In the genomic region with DNA sequence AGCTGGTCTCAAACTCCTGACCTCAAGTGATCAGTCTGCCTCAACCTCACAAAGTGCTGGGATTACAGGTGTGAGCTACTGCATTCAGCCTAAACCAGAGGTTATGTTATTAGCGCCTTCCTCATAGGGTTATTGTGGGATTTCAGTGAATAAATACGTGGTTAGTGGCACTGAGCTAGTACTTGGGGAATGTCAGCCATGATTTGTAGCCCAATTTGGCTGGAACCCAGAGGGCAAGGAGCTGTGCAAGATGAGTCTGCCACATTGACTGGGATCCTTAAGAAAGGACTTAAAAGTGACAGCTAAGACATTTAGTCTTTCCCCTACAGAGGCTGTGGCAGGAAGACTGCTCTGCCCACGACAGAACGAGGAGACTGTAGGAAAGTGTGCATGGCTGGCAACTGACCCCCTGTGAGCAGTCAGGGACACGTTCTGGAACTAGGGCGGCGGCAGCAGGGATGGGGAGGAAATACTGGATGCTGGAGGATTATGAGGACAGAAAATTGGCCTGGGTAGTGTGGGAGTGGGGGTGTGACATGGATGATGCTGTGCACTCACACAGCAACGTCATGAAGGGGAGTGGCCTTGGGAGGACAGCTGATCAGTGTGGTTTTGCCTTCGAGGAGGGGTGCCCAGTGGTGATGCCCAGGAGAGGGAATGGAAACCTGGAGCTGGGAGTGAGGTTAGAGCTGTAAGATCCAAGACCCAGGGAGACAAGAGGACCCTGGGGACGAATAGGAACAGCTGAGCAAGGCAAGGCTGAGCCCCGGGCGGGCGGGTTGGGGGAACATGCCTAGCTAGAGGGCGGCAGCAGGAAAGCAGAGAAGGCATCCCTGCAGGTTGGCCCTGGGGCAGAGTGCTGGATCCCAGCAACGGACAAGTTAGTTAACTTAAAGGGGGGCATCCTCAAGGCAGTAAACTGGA, we compare ENCODE assay signal across 8 cellular contexts. TPM values are rescaled to one million over a fixed set of nuclear protein-coding genes. Genes with fewer than 3 reads are reported as not detected.
DNase-seq lines count a peak whose midpoint lies in the region; ATAC-seq and TF ChIP-seq lines count a peak whose summit lies in the region.

No MANE protein-coding gene starts in this region.

- peak; percentile 92 for DNase-seq in AG08395 (ENCODE audit: low spot score)
- peak; percentile 46 for DNase-seq in NCI-H748 treated with DMSO at 0.1 percent for 48 hours (lab: John Stamatoyannopoulos, UW)
- peak; percentile 77 for DNase-seq in activated CD8-positive, alpha-beta memory T cell treated with anti-CD3 and anti-CD28 coated beads, Interleukin-2, amount 50 U/mL, for 48 hours
- DNase-seq in epithelial cell of prostate (ENCODE audit: low read depth, low spot score) = no peak
- DNase-seq in mucosa of descending colon = peak; percentile 58 to 75 (median 69)
- peak; percentile 51 for DNase-seq in stimulated activated naive CD4-positive, alpha-beta T cell treated with Interleukin-2 at 50 U/mL for 16 hours (lab: John Stamatoyannopoulos, UW)

- H3K36me3 ChIP-seq in HEK293 (ENCODE audit: control insufficient read depth in 2 of 2, insufficient read depth in 1 of 2, low read length in 2 of 2) = no peaks in the 10 kb centered on the region
- no peaks in the 10 kb centered on the region for H3K36me3 ChIP-seq in mucosa of descending colon (ENCODE audit: low read depth)

- POLR2A ChIA-PET in HEK293 (lab: Yijun Ruan, JAX) = interaction anchor here (0.9 to 1.7 kb wide), 2 partner anchors 19 to 24 kb away, joined by 3 to 10 read pairs; partner anchors contain the start of gene MRPL58

- CTCF ChIA-PET in HEK293 (lab: Yijun Ruan, JAX) = interaction anchor here (0.6 to 2.2 kb wide), 6 partner anchors 8 to 75 kb away, joined by 3 to 11 read pairs (median 5); partner anchors contain the start of gene MRPL58

- intact Hi-C loops in mucosa of descending colon (cut with DNase I, micrococcal nuclease) = no loop called here

- H3K4me3 ChIP-seq in HEK293 (ENCODE audit: low read depth, low read length) = peak overlapping the region; percentile 2
- no peak overlapping the region for H3K4me3 ChIP-seq in mucosa of descending colon

- ATAC-seq in mucosa of descending colon (peak; percentile 21), GM21529 (IDR thresholded peaks at IDR 0.05; ENCODE audit: unreplicated experiment) (no peak)

- TF ChIP-seq CTCF in HEK293 (tag by site-specific recombination; IDR thresholded peaks at IDR 0.05) = no peak
- TF ChIP-seq CTCF in mucosa of descending colon (IDR thresholded peaks at IDR 0.05) = no peak

- H3K27ac ChIP-seq in HEK293 (ENCODE audit: extremely low read depth, low read depth, low read length) = no peak overlapping the region
- peak overlapping the region; percentile 26 for H3K27ac ChIP-seq in epithelial cell of prostate

- H3K4me1 ChIP-seq in HEK293 (ENCODE audit: control insufficient read depth, insufficient read depth, low read length) (peaks cover 19% of the 10 kb centered on the region), mucosa of descending colon (ENCODE audit: low read depth) (peaks cover 31% of the 10 kb centered on the region)

- H3K9me3 ChIP-seq in HEK293 (ENCODE audit: control insufficient read depth, insufficient read depth, low read depth, low read length) (no peaks in the 10 kb centered on the region), mucosa of descending colon (no peaks in the 10 kb centered on the region)

TF ChIP-seq in HEK293, 187 proteins besides CTCF, POLR2A, EP300 and RAD21 (continues in another document):
- TF ChIP-seq ATF2 (tag by site-specific recombination; IDR thresholded peaks at IDR 0.05; ENCODE audit: low read depth) = peak; percentile 8; the same call in 1 of the 2 replicates
- TF ChIP-seq ZNF610 (tag by site-specific recombination; IDR thresholded peaks at IDR 0.05; ENCODE audit: borderline replicate concordance) = no peak
- TF ChIP-seq ZNF391 (tag by site-specific recombination; IDR thresholded peaks at IDR 0.05; ENCODE audit: borderline replicate concordance, low read depth) = no peak
- peak; percentile 45; the same call in 1 of the 2 replicates for TF ChIP-seq ZBTB10 (tag by site-specific recombination; IDR thresholded peaks at IDR 0.05)
- no peak for TF ChIP-seq ZNF544 (tag by site-specific recombination; IDR thresholded peaks at IDR 0.05)
- TF ChIP-seq ZEB2 (tag by site-specific recombination; IDR thresholded peaks at IDR 0.05) = 0 out of 2 replicates have a peak, but pooled peaks have one; percentile 56
- TF ChIP-seq ZNF2 (tag by site-specific recombination; IDR thresholded peaks at IDR 0.05) = 0 out of 2 replicates have a peak, but pooled peaks have one; percentile 19
- peak; percentile 89 for TF ChIP-seq KLF10 (tag by site-specific recombination; IDR thresholded peaks at IDR 0.05)
- TF ChIP-seq HOXA7 (CRISPR knock-in tag; IDR thresholded peaks at IDR 0.05; ENCODE audit: borderline replicate concordance) = no peak
- peak; percentile 74 for TF ChIP-seq ZNF398 (tag by site-specific recombination; IDR thresholded peaks at IDR 0.05)
- peak; percentile 62 for TF ChIP-seq HIC1 (tag by site-specific recombination; IDR thresholded peaks at IDR 0.05)
- peak; percentile 67 for TF ChIP-seq WT1 (tag by site-specific recombination; IDR thresholded peaks at IDR 0.05)
- TF ChIP-seq ZNF664 (tag by site-specific recombination; IDR thresholded peaks at IDR 0.05) = peak; percentile 88
- no peak for TF ChIP-seq HOXD13 (CRISPR knock-in tag; IDR thresholded peaks at IDR 0.05; ENCODE audit: borderline replicate concordance)

RNA-seq across cellular contexts. Expression of gene ATP5PD, which starts 14.5 kb away (rescaled TPM):
- total RNA-seq in mucosa of descending colon = 100 to 1,000 TPM; 292 to 362 (median 338) TPM

RNA-seq across cellular contexts. Expression of gene KCTD2, which starts 14.8 kb away (rescaled TPM):
- 10 to 100 TPM; 19.1 to 30.0 (median 21.2) TPM for total RNA-seq in mucosa of descending colon

RNA-seq across cellular contexts. Expression of gene MRPL58, which starts 19.8 kb away (rescaled TPM):
- 10 to 100 TPM; 24.7 to 32.9 (median 25.4) TPM for total RNA-seq in mucosa of descending colon

RNA-seq across cellular contexts. Expression of gene CDR2L, which starts 44.8 kb away (rescaled TPM):
- 10 to 100 TPM in 1 of 3 donors, 1 to 10 TPM in 2; 2.2 to 14.0 (median 3.1) TPM for total RNA-seq in mucosa of descending colon

RNA-seq across cellular contexts. Expression of gene SLC16A5, which starts 55.5 kb away (rescaled TPM):
- total RNA-seq in mucosa of descending colon = 10 to 100 TPM; 18.2 to 58.8 (median 26.4) TPM
